In the genomic region with DNA sequence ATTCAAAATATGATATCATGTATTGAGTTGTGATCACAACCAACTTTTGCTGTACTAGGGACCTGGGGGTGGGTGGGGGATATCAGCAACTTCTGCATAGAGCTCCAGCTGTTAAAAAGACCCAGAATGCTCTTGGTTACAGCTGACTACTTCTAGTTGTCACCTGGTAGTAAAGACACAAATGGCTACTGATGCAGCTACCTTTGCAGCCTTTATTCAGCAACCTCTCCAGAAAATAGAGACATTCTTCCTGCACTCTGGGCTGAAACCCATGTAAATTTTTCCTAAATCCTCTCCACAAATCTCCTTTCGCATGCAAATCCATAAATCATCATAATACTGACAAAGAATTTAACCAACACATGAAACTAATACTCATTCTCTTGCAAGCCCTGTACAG, we compare ENCODE assay signal across 19 cellular contexts.
DNase-seq lines count a peak whose midpoint lies in the region; ATAC-seq and TF ChIP-seq lines count a peak whose summit lies in the region.
"Had no signal": no experiment of that assay in that cellular context is flagged by ENCODE, and none has a peak within 500 bp of the region (broad histone marks: within the 10 kb centered on the region; RNA-seq: fewer than 3 reads in every experiment).

No MANE protein-coding gene starts in this region.

- H3K79me2 ChIP-seq in Karpas-422 (ENCODE audit: low read length) (peaks cover 25% of the 10 kb centered on the region), neural progenitor cell (ENCODE audit: low read depth) (peaks cover 86% of the 10 kb centered on the region)

- H3K27me3 Mint-ChIP-seq in memory B cell (no peaks in the 10 kb centered on the region), neural progenitor cell (ENCODE audit: insufficient read depth, low read depth) (no peaks in the 10 kb centered on the region)
- H3K27me3 Mint-ChIP-seq: CD4-positive, CD25-positive, alpha-beta regulatory T cell had no signal

- H3K36me3 ChIP-seq in Karpas-422 (ENCODE audit: insufficient read depth, low read length): no peaks in the 10 kb centered on the region
- H3K36me3 ChIP-seq in neural progenitor cell: peaks cover 8% of the 10 kb centered on the region
- H3K36me3 ChIP-seq: SJCRH30 had no signal

- H3K9me2 ChIP-seq in Karpas-422 (replicated peaks; ENCODE audit: insufficient read depth, low read length): no peaks in the 10 kb centered on the region

- no peak overlapping the region for H3K4me3 ChIP-seq in Karpas-422 (ENCODE audit: low read length)
- H3K4me3 ChIP-seq in dorsolateral prefrontal cortex: peak overlapping the region in 51 of 59 donors; percentile 3 to 62 (median 39)
- H3K4me3 ChIP-seq in right cardiac atrium (ENCODE audit: low read length): no peak overlapping the region
- H3K4me3 ChIP-seq in neural progenitor cell: no peak overlapping the region
- H3K4me3 ChIP-seq: SJCRH30 had no signal

- H3K9me3 Mint-ChIP-seq in memory B cell: no peaks in the 10 kb centered on the region
- no peaks in the 10 kb centered on the region for H3K9me3 Mint-ChIP-seq in neural progenitor cell

- H3K4me3 Mint-ChIP-seq in memory B cell (no peak overlapping the region), neural progenitor cell (no peak overlapping the region)
- H3K4me3 Mint-ChIP-seq: CD4-positive, CD25-positive, alpha-beta regulatory T cell had no signal

- H3K9ac ChIP-seq in Karpas-422 (ENCODE audit: low read length) (no peak overlapping the region), neural progenitor cell (no peak overlapping the region)

- H4K20me1 ChIP-seq in Karpas-422 (ENCODE audit: insufficient read depth, low read depth, low read length) (no peaks in the 10 kb centered on the region), neural progenitor cell (ENCODE audit: low read depth) (peaks cover 26% of the 10 kb centered on the region)

- intact Hi-C loops in dorsolateral prefrontal cortex (cut with DNase I): loop anchor here (2.0 to 10.0 kb wide), 4 partner anchors 38 to 435 kb away; a partner anchor contains a TSS
- intact Hi-C loops in right cardiac atrium (cut with DNase I): loop anchor here in 2 of 4 donors (10.0 kb wide), 3 partner anchors 55 to 1225 kb away; a partner anchor contains a TSS

- H3K36me3 Mint-ChIP-seq in memory B cell (no peaks in the 10 kb centered on the region), neural progenitor cell (peaks cover 3% of the 10 kb centered on the region)
- H3K36me3 Mint-ChIP-seq: CD4-positive, CD25-positive, alpha-beta regulatory T cell had no signal

- WGBS in right cardiac atrium: 87% methylated on average over 1 of the region's 1 CpG

- peaks cover 38% of the 10 kb centered on the region for H3F3A ChIP-seq in neural progenitor cell (ENCODE audit: low read depth)

- H3K9me3 ChIP-seq in Karpas-422 (ENCODE audit: low read length): no peaks in the 10 kb centered on the region
- H3K9me3 ChIP-seq in right cardiac atrium (ENCODE audit: control insufficient read depth, low read length): no peaks in the 10 kb centered on the region
- no peaks in the 10 kb centered on the region for H3K9me3 ChIP-seq in neural progenitor cell (ENCODE audit: low read depth)
- H3K9me3 ChIP-seq: Caco-2, SJCRH30 had no signal

- H3K27ac ChIP-seq in Karpas-422 (ENCODE audit: low read length) (0 out of 2 replicates have a peak overlapping the region, but pooled peaks have one; percentile 9), dorsolateral prefrontal cortex (peak overlapping the region; percentile 66 to 100 (median 95)), right cardiac atrium (ENCODE audit: low read length) (no peak overlapping the region), neural progenitor cell (no peak overlapping the region)
- H3K27ac ChIP-seq: RWPE1, SJCRH30 had no signal

- no peaks in the 10 kb centered on the region for H3K27me3 ChIP-seq in Karpas-422 (ENCODE audit: low read length)
- no peaks in the 10 kb centered on the region for H3K27me3 ChIP-seq in dorsolateral prefrontal cortex
- H3K27me3 ChIP-seq in right cardiac atrium (ENCODE audit: control insufficient read depth, insufficient read depth): no peaks in the 10 kb centered on the region
- no peaks in the 10 kb centered on the region for H3K27me3 ChIP-seq in neural progenitor cell
- H3K27me3 ChIP-seq: SJCRH30 had no signal

- ATAC-seq in memory B cell (ENCODE audit: low read depth) (peak; percentile 70), HG02870 (IDR thresholded peaks at IDR 0.05; ENCODE audit: unreplicated experiment) (no peak), right cardiac atrium (no peak)
- ATAC-seq: PC-3 had no signal

- DNase-seq in Karpas-422 (no peak), dorsolateral prefrontal cortex (no peak), memory B cell (ENCODE audit: low spot score in 2 of 2) (no peak), right cardiac atrium (no peak), neural progenitor cell (ENCODE audit: low spot score) (no peak), NCI-H1105 treated with DMSO at 0.1 percent for 48 hours (lab: John Stamatoyannopoulos, UW) (no peak)
- DNase-seq: Caco-2; CD4-positive, CD25-positive, alpha-beta regulatory T cell; DMS153; H7; NCI-H1436; NCI-H2029; NCI-H2171; NCI-H446; NCI-H748 treated with DMSO at 0.1 percent for 48 hours; PC-3; SJCRH30 had no signal

- TF ChIP-seq CTCF in dorsolateral prefrontal cortex (IDR thresholded peaks at IDR 0.05 in 54 of 56, conservative IDR thresholded peaks at IDR 0.05 in 2 of 56; ENCODE audit: low read depth in 1 of 56, partially characterized antibody in 56 of 56): no peak
- TF ChIP-seq CTCF in neural progenitor cell (IDR thresholded peaks at IDR 0.05): no peak

- no peak overlapping the region for H3K27ac Mint-ChIP-seq in memory B cell
- no peak overlapping the region for H3K27ac Mint-ChIP-seq in neural progenitor cell
- H3K27ac Mint-ChIP-seq: CD4-positive, CD25-positive, alpha-beta regulatory T cell had no signal

- H3K4me2 ChIP-seq in Karpas-422 (ENCODE audit: low read depth, low read length, poor library complexity, severe bottlenecking) (no peak overlapping the region), neural progenitor cell (no peak overlapping the region)

- H3K4me1 ChIP-seq in Karpas-422 (ENCODE audit: low read length) (peaks cover 76% of the 10 kb centered on the region), right cardiac atrium (ENCODE audit: control insufficient read depth, insufficient read depth, low read length) (peaks cover 5% of the 10 kb centered on the region), neural progenitor cell (peaks cover 67% of the 10 kb centered on the region)
- H3K4me1 ChIP-seq: Caco-2, SJCRH30 had no signal

- H3K4me1 Mint-ChIP-seq in memory B cell (peaks cover 8% of the 10 kb centered on the region), neural progenitor cell (peaks cover 36% of the 10 kb centered on the region)
- H3K4me1 Mint-ChIP-seq: CD4-positive, CD25-positive, alpha-beta regulatory T cell had no signal

- H2AFZ ChIP-seq in Karpas-422 (ENCODE audit: low read length) (no peak overlapping the region), neural progenitor cell (replicated peaks) (no peak overlapping the region)

Comparison
In these comparisons a context has a peak if more than half of its experiments do, and no peak if none do; other contexts are left out.
1. H3K27ac ChIP-seq: peak in Karpas-422 (single experiment) and dorsolateral prefrontal cortex (59 of 59); none in right cardiac atrium (single experiment) and neural progenitor cell (single experiment).
2. H3K4me3 ChIP-seq: peak in dorsolateral prefrontal cortex (51 of 59); none in Karpas-422 (single experiment), right cardiac atrium (single experiment) and neural progenitor cell (single experiment).